Comparison of ENCODE assay signal across 2 cellular contexts in the genomic region with DNA sequence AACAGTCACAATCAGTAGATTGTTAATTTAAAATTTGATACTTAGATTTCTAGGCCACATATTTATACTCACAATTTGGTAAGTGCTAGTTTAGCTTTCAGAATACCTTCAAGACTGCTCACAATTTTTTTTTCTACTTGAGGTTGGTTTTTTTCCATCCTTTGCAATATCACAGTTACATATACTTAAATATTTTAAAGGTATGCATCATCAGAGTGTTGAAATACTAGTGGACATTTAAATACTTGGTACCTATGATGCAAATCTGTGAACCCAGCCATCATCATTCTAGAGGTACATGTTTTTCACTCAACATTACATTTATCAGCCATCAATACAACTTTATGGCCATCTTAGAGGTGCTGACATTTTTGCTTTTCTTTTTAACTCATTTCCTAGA.
A peak's percentile ranks its signal among the peaks of the same experiment; 100 is the strongest.
TF ChIP-seq lines count a peak whose summit lies in the region.

No MANE protein-coding gene starts in this region.

TF ChIP-seq in IMR-90, 13 proteins besides CTCF, POLR2A, EP300 and RAD21:
- TF ChIP-seq RFX5 (IDR thresholded peaks at IDR 0.05; ENCODE audit: low read depth, low read length) (no peak), CEBPB (IDR thresholded peaks at IDR 0.05; ENCODE audit: low read depth, low read length) (peak; percentile 39; the same call in 1 of the 2 replicates), CHD1 (IDR thresholded peaks at IDR 0.05; ENCODE audit: low read depth, low read length) (no peak), MAZ (IDR thresholded peaks at IDR 0.05; ENCODE audit: borderline replicate concordance, low read depth, low read length) (no peak)
- TF ChIP-seq, protein P1, sequence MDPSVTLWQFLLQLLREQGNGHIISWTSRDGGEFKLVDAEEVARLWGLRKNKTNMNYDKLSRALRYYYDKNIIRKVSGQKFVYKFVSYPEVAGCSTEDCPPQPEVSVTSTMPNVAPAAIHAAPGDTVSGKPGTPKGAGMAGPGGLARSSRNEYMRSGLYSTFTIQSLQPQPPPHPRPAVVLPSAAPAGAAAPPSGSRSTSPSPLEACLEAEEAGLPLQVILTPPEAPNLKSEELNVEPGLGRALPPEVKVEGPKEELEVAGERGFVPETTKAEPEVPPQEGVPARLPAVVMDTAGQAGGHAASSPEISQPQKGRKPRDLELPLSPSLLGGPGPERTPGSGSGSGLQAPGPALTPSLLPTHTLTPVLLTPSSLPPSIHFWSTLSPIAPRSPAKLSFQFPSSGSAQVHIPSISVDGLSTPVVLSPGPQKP (IDR thresholded peaks at IDR 0.05; ENCODE audit: borderline replicate concordance, low read depth, low read length), result no peak
- TF ChIP-seq, protein P2, sequence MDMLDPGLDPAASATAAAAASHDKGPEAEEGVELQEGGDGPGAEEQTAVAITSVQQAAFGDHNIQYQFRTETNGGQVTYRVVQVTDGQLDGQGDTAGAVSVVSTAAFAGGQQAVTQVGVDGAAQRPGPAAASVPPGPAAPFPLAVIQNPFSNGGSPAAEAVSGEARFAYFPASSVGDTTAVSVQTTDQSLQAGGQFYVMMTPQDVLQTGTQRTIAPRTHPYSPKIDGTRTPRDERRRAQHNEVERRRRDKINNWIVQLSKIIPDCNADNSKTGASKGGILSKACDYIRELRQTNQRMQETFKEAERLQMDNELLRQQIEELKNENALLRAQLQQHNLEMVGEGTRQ (IDR thresholded peaks at IDR 0.05; ENCODE audit: low read depth, low read length), result no peak

TF ChIP-seq in HepG2, 621 proteins besides CTCF, POLR2A, EP300 and RAD21:
- TF ChIP-seq SOX5 (CRISPR knock-in tag; IDR thresholded peaks at IDR 0.05; ENCODE audit: borderline replicate concordance) (no peak), HOXD1 (CRISPR knock-in tag; IDR thresholded peaks at IDR 0.05) (no peak), ZNF274 (CRISPR knock-in tag; IDR thresholded peaks at IDR 0.05) (no peak), TCF7 (IDR thresholded peaks at IDR 0.05; ENCODE audit: low read depth) (no peak)
